ENCODE assay signal across 11 cellular contexts in genomic region chr1:12460911-12461621, GRCh38.
A peak's percentile ranks its signal among the peaks of the same experiment; 100 is the strongest.
DNase-seq lines count a peak whose midpoint lies in the region; ATAC-seq and TF ChIP-seq lines count a peak whose summit lies in the region.
"Had no signal": no experiment of that assay in that cellular context is flagged by ENCODE, and none has a peak within 500 bp of the region (broad histone marks: within the 10 kb centered on the region; RNA-seq: fewer than 3 reads in every experiment).

No MANE protein-coding gene starts in this region.

- ATAC-seq in right lobe of liver: peak; percentile 61 to 81 (median 76)
- ATAC-seq in stimulated activated memory B cell treated with anti-CD40 and anti-IgM and Interleukin-4, amounts not matched to agents 10 μg/mL and 1 μg/mL and 100 μg/mL, for 72 hours: no peak
- ATAC-seq in foreskin keratinocyte: no peak
- no peak for ATAC-seq in HG02973 (IDR thresholded peaks at IDR 0.05; ENCODE audit: unreplicated experiment)
- no peak for ATAC-seq in activated CD4-positive, CD25-positive, alpha-beta regulatory T cell treated with anti-CD3 and anti-CD28 coated beads, Interleukin-2, amount 50 U/mL, for 24 hours

- peak overlapping the region; percentile 7 for H3K27ac Mint-ChIP-seq in stimulated activated memory B cell treated with anti-CD40 and anti-IgM and Interleukin-4, amounts not matched to agents 10 μg/mL and 1 μg/mL and 100 μg/mL, for 72 hours

- H3K36me3 ChIP-seq in right lobe of liver: no peaks in the 10 kb centered on the region

- no peaks in the 10 kb centered on the region for H3K4me1 Mint-ChIP-seq in stimulated activated memory B cell treated with anti-CD40 and anti-IgM and Interleukin-4, amounts not matched to agents 10 μg/mL and 1 μg/mL and 100 μg/mL, for 72 hours
- H3K4me1 Mint-ChIP-seq: central memory CD8-positive, alpha-beta T cell had no signal

- DNase-seq in NCI-H1092 treated with DMSO at 0.1 percent for 48 hours (lab: John Stamatoyannopoulos, UW): peak; percentile 79
- DNase-seq in choroid plexus epithelial cell (ENCODE audit: low read depth): peak; percentile 63
- peak; percentile 49 to 74 (median 73) for DNase-seq in right lobe of liver
- DNase-seq in foreskin keratinocyte: no peak
- DNase-seq in NCI-H82 (lab: John Stamatoyannopoulos, UW): no peak
- DNase-seq: NCI-H1694 treated with DMSO at 0.1 percent for 48 hours had no signal

- H3K4me3 ChIP-seq in choroid plexus epithelial cell (ENCODE audit: low read depth, low read length) (no peak overlapping the region), right lobe of liver (no peak overlapping the region)
- H3K4me3 ChIP-seq: smooth muscle cell had no signal

- intact Hi-C loops in right lobe of liver (cut with DNase I): no loop called here

- WGBS in right lobe of liver (ENCODE audit: insufficient coverage, low coverage, low lambda C conversion rate, missing lambda C conversion rate): 56% methylated on average over 4 of the region's 6 CpGs

- no peaks in the 10 kb centered on the region for H3K27me3 Mint-ChIP-seq in stimulated activated memory B cell treated with anti-CD40 and anti-IgM and Interleukin-4, amounts not matched to agents 10 μg/mL and 1 μg/mL and 100 μg/mL, for 72 hours
- H3K27me3 Mint-ChIP-seq: central memory CD8-positive, alpha-beta T cell had no signal

- H3K4me1 ChIP-seq in right lobe of liver (peaks cover 0 to 58% (median 20%) of the 10 kb centered on the region in 4 donors), foreskin keratinocyte (peaks cover 10% of the 10 kb centered on the region)

- no peaks in the 10 kb centered on the region for H3K9me3 Mint-ChIP-seq in stimulated activated memory B cell treated with anti-CD40 and anti-IgM and Interleukin-4, amounts not matched to agents 10 μg/mL and 1 μg/mL and 100 μg/mL, for 72 hours
- H3K9me3 Mint-ChIP-seq: central memory CD8-positive, alpha-beta T cell had no signal

- TF ChIP-seq CTCF in choroid plexus epithelial cell (conservative IDR thresholded peaks at IDR 0.05; ENCODE audit: low read depth, low read length) (no peak), right lobe of liver (IDR thresholded peaks at IDR 0.05) (no peak), foreskin keratinocyte (conservative IDR thresholded peaks at IDR 0.05) (no peak)

- no peaks in the 10 kb centered on the region for H3K9me3 ChIP-seq in right lobe of liver

- H3K27me3 ChIP-seq in right lobe of liver (no peaks in the 10 kb centered on the region), foreskin keratinocyte (no peaks in the 10 kb centered on the region)

- H3K36me3 Mint-ChIP-seq in stimulated activated memory B cell treated with anti-CD40 and anti-IgM and Interleukin-4, amounts not matched to agents 10 μg/mL and 1 μg/mL and 100 μg/mL, for 72 hours: peaks cover 83% of the 10 kb centered on the region

- H3K27ac ChIP-seq in right lobe of liver: peak overlapping the region in 1 of 3 donors; percentile 50
- H3K27ac ChIP-seq in foreskin keratinocyte: no peak overlapping the region

- no peak overlapping the region for H3K4me3 Mint-ChIP-seq in stimulated activated memory B cell treated with anti-CD40 and anti-IgM and Interleukin-4, amounts not matched to agents 10 μg/mL and 1 μg/mL and 100 μg/mL, for 72 hours
- H3K4me3 Mint-ChIP-seq: central memory CD8-positive, alpha-beta T cell had no signal

- TF ChIP-seq POLR2A in right lobe of liver (IDR thresholded peaks at IDR 0.05): no peak

Comparison
In these comparisons a context has a peak if more than half of its experiments do, and no peak if none do; other contexts are left out.
1. DNase-seq: peak in NCI-H1092 treated with DMSO at 0.1 percent for 48 hours (single experiment), choroid plexus epithelial cell (single experiment) and right lobe of liver (3 of 3); none in foreskin keratinocyte (0 of 2) and NCI-H82 (single experiment).
2. ATAC-seq: peak in right lobe of liver (4 of 4); none in stimulated activated memory B cell treated with anti-CD40 and anti-IgM and Interleukin-4, amounts not matched to agents 10 μg/mL and 1 μg/mL and 100 μg/mL, for 72 hours (single experiment), foreskin keratinocyte (single experiment), HG02973 (single experiment) and activated CD4-positive, CD25-positive, alpha-beta regulatory T cell treated with anti-CD3 and anti-CD28 coated beads, Interleukin-2, amount 50 U/mL, for 24 hours (0 of 2).